8 cellular contexts compared by ENCODE assay signal in genomic region chr13:41053384-41053826, GRCh38. TPM values are rescaled to one million over a fixed set of nuclear protein-coding genes. Genes with fewer than 3 reads are reported as not detected.
A peak's percentile ranks its signal among the peaks of the same experiment; 100 is the strongest.
DNase-seq lines count a peak whose midpoint lies in the region; ATAC-seq and TF ChIP-seq lines count a peak whose summit lies in the region.

No MANE protein-coding gene starts in this region.

- peak overlapping the region; percentile 43 to 86 (median 60) for H3K27ac ChIP-seq in heart left ventricle

- 24 to 41% (median 28%) methylated on average over 2 of the region's 2 CpGs for WGBS in heart left ventricle, 4 donors

- no peak for TF ChIP-seq CTCF in heart left ventricle (IDR thresholded peaks at IDR 0.05)

- no peak for TF ChIP-seq POLR2A in heart left ventricle (IDR thresholded peaks at IDR 0.05)

- no peaks in the 10 kb centered on the region for H3K27me3 ChIP-seq in heart left ventricle
- no peaks in the 10 kb centered on the region for H3K27me3 ChIP-seq in HAP-1 (ENCODE audit: low read depth)

- intact Hi-C loops in heart left ventricle (cut with DNase I), result loop anchor here in 4 of 10 donors (5.0 to 10.0 kb wide), 3 partner anchors 36 to 129 kb away; partner anchors contain the start of gene ELF1 (in 1 of the 4)

- DNase-seq in EL (peak; percentile 34), NOMO-1 (lab: John Stamatoyannopoulos, UW; ENCODE audit: unreplicated experiment in 2 of 2) (peak; percentile 61 to 73), heart left ventricle (peak in 3 of 5 donors; percentile 36 to 46 (median 40)), HAP-1 (ENCODE audit: low spot score in 2 of 2) (no peak), T-helper 1 cell (no peak), SHP77 (lab: John Stamatoyannopoulos, UW) (no peak), GM19240 (ENCODE audit: insufficient read length, low spot score) (no peak)

- H3K4me3 ChIP-seq in heart left ventricle, result peak overlapping the region in 1 of 12 donors; percentile 2
- no peak overlapping the region for H3K4me3 ChIP-seq in HAP-1

- H3K36me3 ChIP-seq in heart left ventricle (peaks cover 0 to 5% (median 0%) of the 10 kb centered on the region in 9 donors), HAP-1 (replicated peaks) (no peaks in the 10 kb centered on the region)

- H3K4me1 ChIP-seq in heart left ventricle (peaks cover 4 to 97% (median 73%) of the 10 kb centered on the region in 12 donors), HAP-1 (no peaks in the 10 kb centered on the region)

- ATAC-seq in GM21825 (IDR thresholded peaks at IDR 0.05; ENCODE audit: unreplicated experiment) (peak; percentile 62), heart left ventricle (peak; percentile 74 to 87 (median 81))

- in situ Hi-C loops in HAP-1 (cut with MboI; ENCODE audit: low sequenced_read_pairs), result no loop called here

- H3K9me3 ChIP-seq in heart left ventricle, result peaks cover 0 to under 1% (median 0%) of the 10 kb centered on the region in 12 donors
- no peaks in the 10 kb centered on the region; the same call in 1 of the 2 replicates for H3K9me3 ChIP-seq in HAP-1

RNA-seq across cellular contexts. Expression of gene WBP4, which starts 7.9 kb away (rescaled TPM):
- total RNA-seq in heart left ventricle, result 10 to 100 TPM; 12.4 to 24.6 (median 20.6) TPM
- polyA plus RNA-seq in heart left ventricle, result 10 to 100 TPM; 19.5 to 29.9 TPM

RNA-seq across cellular contexts. Expression of gene ELF1, which starts 34.3 kb away (rescaled TPM):
- total RNA-seq in heart left ventricle, result 10 to 100 TPM; 28.6 to 75.4 (median 35.3) TPM
- 10 to 100 TPM in 1 of 2 donors, 1 to 10 TPM in 1; 7.7 to 19.4 TPM for polyA plus RNA-seq in heart left ventricle

Comparison
In these comparisons a context has a peak if more than half of its experiments do, and no peak if none do; other contexts are left out.
1. DNase-seq: peak in EL (single experiment), NOMO-1 (2 of 2) and heart left ventricle (3 of 5); none in HAP-1 (0 of 2), T-helper 1 cell (0 of 5), SHP77 (0 of 2) and GM19240 (single experiment).